ENCODE assay signal across 21 cellular contexts in genomic region chr18:9856097-9856496, GRCh38. TPM values are rescaled to one million over a fixed set of nuclear protein-coding genes. Genes with fewer than 3 reads are reported as not detected.
DNase-seq lines count a peak whose midpoint lies in the region; ATAC-seq, FAIRE-seq and TF ChIP-seq lines count a peak whose summit lies in the region.
"Had no signal": no experiment of that assay in that cellular context is flagged by ENCODE, and none has a peak within 500 bp of the region (broad histone marks: within the 10 kb centered on the region; RNA-seq: fewer than 3 reads in every experiment).

No MANE protein-coding gene starts in this region.

- H3K4me3 Mint-ChIP-seq in Caco-2 (ENCODE audit: unreplicated experiment): no peak overlapping the region
- H3K4me3 Mint-ChIP-seq: activated naive CD4-positive, alpha-beta T cell treated with anti-CD3 and anti-CD28 coated beads, Interleukin-2, amount 10 ng/mL, durations not matched to agents 7 days and 5 days; brain; GM23338; neural progenitor cell had no signal

- H3K36me3 ChIP-seq in muscle layer of colon (ENCODE audit: insufficient read depth, low read length): no peaks in the 10 kb centered on the region
- peaks cover 0 to 6% of the 10 kb centered on the region in 2 donors for H3K36me3 ChIP-seq in thyroid gland
- H3K36me3 ChIP-seq in Caco-2 (ENCODE audit: control insufficient read depth, insufficient read depth, low read length): no peaks in the 10 kb centered on the region
- H3K36me3 ChIP-seq: neural progenitor cell had no signal

- H3K27ac ChIP-seq in caudate nucleus (ENCODE audit: low read depth, low read length): peak overlapping the region; percentile 74
- peak overlapping the region; percentile 66 for H3K27ac ChIP-seq in muscle layer of colon (ENCODE audit: low read depth, low read length)
- peak overlapping the region in 2 of 3 donors; percentile 56 to 60 for H3K27ac ChIP-seq in thyroid gland
- H3K27ac ChIP-seq: neural progenitor cell had no signal

- WGBS in thyroid gland, 2 donors: 92 to 94% methylated on average over 3 of the region's 3 CpGs

- H3K4me1 Mint-ChIP-seq in Caco-2 (ENCODE audit: low read depth, unreplicated experiment): no peaks in the 10 kb centered on the region
- H3K4me1 Mint-ChIP-seq: activated naive CD4-positive, alpha-beta T cell treated with anti-CD3 and anti-CD28 coated beads, Interleukin-2, amount 10 ng/mL, durations not matched to agents 7 days and 5 days had no signal

- H3K27me3 Mint-ChIP-seq in Caco-2 (ENCODE audit: insufficient read depth, unreplicated experiment): no peaks in the 10 kb centered on the region
- H3K27me3 Mint-ChIP-seq: brain had no signal

- peak; percentile 48 for DNase-seq in NB4 (ENCODE audit: low read depth)
- peak in 1 of 61 donors; percentile 2 for DNase-seq in caudate nucleus (lab: John Stamatoyannopoulos, UW)
- DNase-seq in thyroid gland: no peak
- no peak for DNase-seq in Caco-2
- no peak for DNase-seq in HTR-8/SVneo (ENCODE audit: insufficient read length, low spot score)
- DNase-seq: activated CD4-positive, alpha-beta T cell treated with anti-CD3 and anti-CD28 coated beads for 48 hours; activated naive CD4-positive, alpha-beta T cell treated with anti-CD3 and anti-CD28 coated beads, Interleukin-2, amount 10 ng/mL, durations not matched to agents 7 days and 5 days; head of caudate nucleus; NCI-H1105 treated with DMSO at 0.1 percent for 48 hours; substantia nigra had no signal

- intact Hi-C loops in thyroid gland (cut with DNase I): no loop called here
- intact Hi-C loops in Caco-2 (cut with micrococcal nuclease; ENCODE audit: unreplicated experiment): no loop called here

- CTCF ChIA-PET in Caco-2 (lab: Charles Lee): no interaction called here

- H3K36me3 Mint-ChIP-seq in Caco-2 (ENCODE audit: insufficient read depth, unreplicated experiment): no peaks in the 10 kb centered on the region
- H3K36me3 Mint-ChIP-seq: activated naive CD4-positive, alpha-beta T cell treated with anti-CD3 and anti-CD28 coated beads, Interleukin-2, amount 10 ng/mL, durations not matched to agents 7 days and 5 days; brain had no signal

- no peak overlapping the region for H3K9ac ChIP-seq in muscle layer of colon (ENCODE audit: low read length)
- H3K9ac ChIP-seq: neural progenitor cell had no signal

- ATAC-seq in GM21825 (IDR thresholded peaks at IDR 0.05; ENCODE audit: unreplicated experiment) (no peak), HG02798 (IDR thresholded peaks at IDR 0.05; ENCODE audit: poor library complexity, unreplicated experiment) (no peak)
- ATAC-seq: GM23338, SK-N-SH treated with all-trans-retinoic acid at 6 μM for 48 hours had no signal

- no TSS peak for BruUV-seq in Caco-2 (replicated peaks; lab: Mats Ljungman, UMichigan)

- no peak for TF ChIP-seq POLR2A in NB4 (IDR thresholded peaks at IDR 0.05; ENCODE audit: extremely low read depth, insufficient read length)
- TF ChIP-seq POLR2A in thyroid gland (IDR thresholded peaks at IDR 0.05): no peak

- POLR2A ChIA-PET in Caco-2 (lab: Charles Lee): no interaction called here

- H3K27me3 ChIP-seq in muscle layer of colon (ENCODE audit: control insufficient read depth in 1 of 2, insufficient read depth in 2 of 2, low read length in 2 of 2) (no peaks in the 10 kb centered on the region), thyroid gland (no peaks in the 10 kb centered on the region), Caco-2 (replicated peaks; ENCODE audit: control insufficient read depth, insufficient read depth, low read length) (no peaks in the 10 kb centered on the region)
- H3K27me3 ChIP-seq: neural progenitor cell had no signal

- H3K4me1 ChIP-seq in muscle layer of colon (ENCODE audit: insufficient read depth, low read length) (peaks cover 30% of the 10 kb centered on the region), thyroid gland (peaks cover 13 to 23% of the 10 kb centered on the region in 2 donors), Caco-2 (no peaks in the 10 kb centered on the region)
- H3K4me1 ChIP-seq: neural progenitor cell had no signal

- H3K27ac Mint-ChIP-seq in Caco-2 (ENCODE audit: unreplicated experiment): no peak overlapping the region
- H3K27ac Mint-ChIP-seq: activated naive CD4-positive, alpha-beta T cell treated with anti-CD3 and anti-CD28 coated beads, Interleukin-2, amount 10 ng/mL, durations not matched to agents 7 days and 5 days; GM23338; neural progenitor cell had no signal

- no peak for FAIRE-seq in HTR-8/SVneo (lab: Jason Lieb, UNC)
- FAIRE-seq: D721Med, G401.6 had no signal

- H3K9me3 Mint-ChIP-seq in Caco-2 (ENCODE audit: unreplicated experiment): no peaks in the 10 kb centered on the region
- H3K9me3 Mint-ChIP-seq: activated naive CD4-positive, alpha-beta T cell treated with anti-CD3 and anti-CD28 coated beads, Interleukin-2, amount 10 ng/mL, durations not matched to agents 7 days and 5 days; neural progenitor cell had no signal

- H3K4me3 ChIP-seq in NB4 (ENCODE audit: low read depth, low read length) (no peak overlapping the region), muscle layer of colon (ENCODE audit: low read depth in 1 of 2, low read length in 2 of 2) (no peak overlapping the region), thyroid gland (replicated peaks in 1 of 3) (no peak overlapping the region), Caco-2 (ENCODE audit: low read depth, low read length) (no peak overlapping the region)
- H3K4me3 ChIP-seq: GM23338, neural progenitor cell had no signal

- TF ChIP-seq CTCF in NB4 (IDR thresholded peaks at IDR 0.05; ENCODE audit: low read depth, low read length) (no peak), thyroid gland (IDR thresholded peaks at IDR 0.05) (no peak), Caco-2 (IDR thresholded peaks at IDR 0.05; ENCODE audit: insufficient read depth in 1 of 2, low read depth in 1 of 2, low read length in 1 of 2, severe bottlenecking in 1 of 2, unreplicated experiment in 1 of 2) (no peak)

- H3K9me3 ChIP-seq in muscle layer of colon (ENCODE audit: low read length): no peaks in the 10 kb centered on the region
- no peaks in the 10 kb centered on the region for H3K9me3 ChIP-seq in thyroid gland
- H3K9me3 ChIP-seq in Caco-2: peaks cover 5% of the 10 kb centered on the region; the same call in 1 of the 2 replicates

RNA-seq across cellular contexts. Expression of gene TXNDC2, which starts 29.7 kb away (rescaled TPM):
- total RNA-seq in thyroid gland (not detected), Caco-2 (2022) (not detected in 2 replicates)
- total RNA-seq: esophagus mucosa, GM23338, sciatic nerve had no signal

RNA-seq across cellular contexts. Expression of gene VAPA, which starts 57.7 kb away (rescaled TPM):
- total RNA-seq in thyroid gland: 100 to 1,000 TPM; 232 to 261 (median 244) TPM
- total RNA-seq in Caco-2 (2022): 205 and 222 TPM in 2 replicates
